8 cellular contexts compared by ENCODE assay signal in the genomic region with DNA sequence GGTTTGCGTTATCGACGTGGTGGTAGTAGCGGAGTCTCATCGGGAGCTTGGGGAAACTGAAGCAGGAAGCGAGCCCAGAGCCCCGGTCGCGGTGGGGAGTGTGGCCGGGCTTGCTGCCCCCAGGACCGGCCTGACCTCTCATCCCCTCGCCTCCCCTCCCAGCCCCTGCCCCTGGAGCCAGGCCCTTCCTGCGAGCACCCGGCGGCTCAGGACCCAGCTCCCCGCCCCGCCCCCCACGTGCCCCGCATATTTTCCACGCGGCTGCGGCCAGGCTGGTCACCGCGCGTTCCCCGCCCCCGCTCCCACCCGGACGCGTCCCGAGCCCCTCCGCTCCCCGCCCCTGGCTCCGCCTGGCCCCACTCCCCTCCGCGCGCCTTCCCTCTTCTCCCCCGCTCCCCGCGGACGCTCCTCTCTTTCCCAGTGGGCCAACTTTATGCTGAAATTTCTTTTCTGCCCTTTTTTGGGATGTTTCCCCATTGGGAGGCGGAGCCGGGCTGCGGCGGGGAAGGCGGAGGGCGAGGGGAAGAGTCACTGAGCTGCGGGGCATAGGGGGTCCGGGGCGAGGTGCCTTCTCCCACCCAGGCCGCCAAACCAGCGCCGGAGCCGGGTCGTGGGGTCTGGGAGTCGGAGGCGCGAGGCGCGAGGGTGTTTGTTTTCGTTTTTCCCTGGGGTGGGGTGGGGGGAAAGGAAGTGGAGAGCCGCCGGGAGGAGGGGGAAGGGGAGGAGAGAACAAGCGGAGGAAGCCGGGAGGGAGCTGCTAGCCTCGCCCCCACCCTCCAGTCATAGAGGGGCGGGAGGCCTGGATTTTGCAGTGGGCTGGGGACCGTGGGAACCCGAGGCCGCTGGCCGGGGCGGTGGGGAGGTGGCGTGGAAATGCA. TPM values are rescaled to one million over a fixed set of nuclear protein-coding genes. Genes with fewer than 3 reads are reported as not detected.
DNase-seq lines count a peak whose midpoint lies in the region; ATAC-seq, FAIRE-seq and TF ChIP-seq lines count a peak whose summit lies in the region.

No MANE protein-coding gene starts in this region.

- peaks cover 2% of the 10 kb centered on the region; the same call in 1 of the 2 replicates for H3K36me3 ChIP-seq in OCI-LY1 (ENCODE audit: insufficient read depth, low read length)
- H3K36me3 ChIP-seq in upper lobe of right lung, result no peaks in the 10 kb centered on the region

- H2AFZ ChIP-seq in OCI-LY1 (ENCODE audit: low read length), result no peak overlapping the region

- no peaks in the 10 kb centered on the region for H3K36me3 Mint-ChIP-seq in natural killer cell treated with Interleukin-12 subunit alpha and Interleukin-12 subunit beta and Interleukin-15 and Interleukin-18, amount 100 ng/mL, for 72 hours

- H3K9me2 ChIP-seq in OCI-LY1 (ENCODE audit: low read depth, low read length), result no peaks in the 10 kb centered on the region

- peak overlapping the region; percentile 63 for H3K9ac ChIP-seq in OCI-LY1 (ENCODE audit: low read length)

- DNase-seq in A549 (ENCODE audit: low read depth in 1 of 2, low spot score in 1 of 2) (peak; percentile 68 to 71), foreskin keratinocyte (no peak), upper lobe of right lung (peak; percentile 83)
- peak; percentile 35 for DNase-seq in activated naive CD4-positive, alpha-beta T cell treated with anti-CD3 and anti-CD28 coated beads, Interleukin-2, amount 50 U/mL, for 16 hours
- no peak for DNase-seq in natural killer cell treated with Interleukin-12 subunit alpha and Interleukin-12 subunit beta and Interleukin-15 and Interleukin-18, amount 100 ng/mL, for 72 hours (ENCODE audit: low spot score)
- no peak for DNase-seq in activated CD4-positive, CD25-positive, alpha-beta regulatory T cell (lab: John Stamatoyannopoulos, UW)

- H3K4me3 ChIP-seq in A549, result peak overlapping the region; percentile 87
- H3K4me3 ChIP-seq in GM12875 (ENCODE audit: low read depth, low read length), result peak overlapping the region; percentile 66
- H3K4me3 ChIP-seq in OCI-LY1 (ENCODE audit: low read depth, low read length, poor library complexity, severe bottlenecking), result peak overlapping the region; percentile 66
- peak overlapping the region; percentile 76 for H3K4me3 ChIP-seq in upper lobe of right lung

- H3K4me1 ChIP-seq in A549, result peaks cover 37% of the 10 kb centered on the region
- H3K4me1 ChIP-seq in OCI-LY1 (ENCODE audit: insufficient read depth, low read length, severe bottlenecking), result peaks cover 37% of the 10 kb centered on the region
- H3K4me1 ChIP-seq in foreskin keratinocyte, result peaks cover 11% of the 10 kb centered on the region
- H3K4me1 ChIP-seq in upper lobe of right lung, result peaks cover 15% of the 10 kb centered on the region

- H3K9me3 ChIP-seq in A549 (no peaks in the 10 kb centered on the region), OCI-LY1 (ENCODE audit: low read length) (no peaks in the 10 kb centered on the region), upper lobe of right lung (no peaks in the 10 kb centered on the region)

- H4K20me1 ChIP-seq in OCI-LY1 (ENCODE audit: insufficient read depth, low read length), result no peaks in the 10 kb centered on the region

- intact Hi-C loops in upper lobe of right lung (cut with DNase I), result no loop called here

- WGBS in A549 (ENCODE audit: missing lambda C conversion rate), result 4% methylated on average over 30 of the region's 73 CpGs

- TF ChIP-seq POLR2A in A549 (IDR thresholded peaks at IDR 0.05; ENCODE audit: low read length), result 0 out of 2 replicates have a peak, but pooled peaks have one; percentile 30

- TF ChIP-seq CTCF in A549 (IDR thresholded peaks at IDR 0.05) (no peak), GM12875 (IDR thresholded peaks at IDR 0.05; ENCODE audit: borderline replicate concordance, insufficient read depth, low read depth, low read length) (no peak), OCI-LY1 (IDR thresholded peaks at IDR 0.05; ENCODE audit: low read length) (no peak), foreskin keratinocyte (conservative IDR thresholded peaks at IDR 0.05) (no peak), upper lobe of right lung (IDR thresholded peaks at IDR 0.05) (no peak)

- peak; percentile 60 to 71 for ATAC-seq in A549
- ATAC-seq in foreskin keratinocyte, result peak; percentile 10
- peak; percentile 65 to 69 for ATAC-seq in natural killer cell treated with Interleukin-12 subunit alpha and Interleukin-12 subunit beta and Interleukin-15 and Interleukin-18, amount 100 ng/mL, for 72 hours
- peak; percentile 78 for ATAC-seq in upper lobe of right lung

- H3K9me3 Mint-ChIP-seq in natural killer cell treated with Interleukin-12 subunit alpha and Interleukin-12 subunit beta and Interleukin-15 and Interleukin-18, amount 100 ng/mL, for 72 hours, result no peaks in the 10 kb centered on the region

- POLR2A ChIA-PET in A549 (lab: Yijun Ruan, JAX), result interaction anchor here (0.6 to 4.3 kb wide), 14 partner anchors 10 to 584 kb away, joined by 3 to 24 read pairs (median 7); a partner anchor contains a TSS

- TF ChIP-seq RAD21 in A549 (conservative IDR thresholded peaks at IDR 0.05 in 1 of 2, IDR thresholded peaks at IDR 0.05 in 1 of 2), result no peak

- peak overlapping the region; percentile 79 for H3K4me2 ChIP-seq in A549
- H3K4me2 ChIP-seq in OCI-LY1 (ENCODE audit: low read length), result peak overlapping the region; percentile 81

- H3F3A ChIP-seq in OCI-LY1 (ENCODE audit: insufficient read depth, low read length), result 0 out of 2 replicates have a peak, but pooled peaks cover 3% of the 10 kb centered on the region

- H3K4me1 Mint-ChIP-seq in natural killer cell treated with Interleukin-12 subunit alpha and Interleukin-12 subunit beta and Interleukin-15 and Interleukin-18, amount 100 ng/mL, for 72 hours (ENCODE audit: low read depth in 2 of 2), result peaks cover 5 to 16% of the 10 kb centered on the region in 2 donors

- H3K27ac ChIP-seq in A549 (peak overlapping the region; percentile 93 to 99), OCI-LY1 (ENCODE audit: low read depth, low read length, poor library complexity, severe bottlenecking) (no peak overlapping the region), foreskin keratinocyte (peak overlapping the region; percentile 62), upper lobe of right lung (peak overlapping the region; percentile 83)

- FAIRE-seq in A549 (lab: Jason Lieb, UNC), result no peak

- no peak for TF ChIP-seq EP300 in A549 (IDR thresholded peaks at IDR 0.05)

- peak overlapping the region; percentile 16 to 58 for H3K27ac Mint-ChIP-seq in natural killer cell treated with Interleukin-12 subunit alpha and Interleukin-12 subunit beta and Interleukin-15 and Interleukin-18, amount 100 ng/mL, for 72 hours

- CTCF ChIA-PET in A549 (lab: Yijun Ruan, JAX), result interaction anchor here (1.3 to 32.5 kb wide), 5 partner anchors 8 to 87 kb away, joined by 3 to 758 read pairs (median 62); a partner anchor contains a TSS

- H3K79me2 ChIP-seq in OCI-LY1 (ENCODE audit: insufficient read depth, low read length), result no peaks in the 10 kb centered on the region

- H3K4me3 Mint-ChIP-seq in natural killer cell treated with Interleukin-12 subunit alpha and Interleukin-12 subunit beta and Interleukin-15 and Interleukin-18, amount 100 ng/mL, for 72 hours, result peak overlapping the region; percentile 91

- H3K27me3 ChIP-seq in OCI-LY1 (ENCODE audit: insufficient read depth, low read length) (no peaks in the 10 kb centered on the region; the same call in 1 of the 2 replicates), foreskin keratinocyte (no peaks in the 10 kb centered on the region), upper lobe of right lung (no peaks in the 10 kb centered on the region)

- no peaks in the 10 kb centered on the region for H3K27me3 Mint-ChIP-seq in natural killer cell treated with Interleukin-12 subunit alpha and Interleukin-12 subunit beta and Interleukin-15 and Interleukin-18, amount 100 ng/mL, for 72 hours

RNA-seq across cellular contexts. Expression of a gene that starts 1.0 kb away (rescaled TPM):
- polyA plus RNA-seq in A549 (2011; rRNA removed) (154 and 281 TPM in 2 replicates), A549 (2017; fragmentation: RNase III; extraction: RNeasy Plus Mini Kit Qiagen cat#74134 plus additional on column Dnase treatment) (956 to 1,105 TPM (median 1,022 TPM) in 3 replicates), foreskin keratinocyte (318 and 334 TPM in 2 replicates)
- polyA plus RNA-seq in A549 (2012; cell fraction: cytosol; rRNA removed), result 347 and 498 TPM in 2 replicates
- polyA plus RNA-seq in A549 (2012; cell fraction: nucleus; rRNA removed), result 396 and 449 TPM in 2 replicates
- polyA minus RNA-seq in A549 (2011; rRNA and poly(A)+ RNA removed), result 51.6 and 54.5 TPM in 2 replicates
- total RNA-seq in foreskin keratinocyte (228 and 265 TPM in 2 replicates), upper lobe of right lung (161 TPM)
- total RNA-seq in natural killer cell treated with Interleukin-12 subunit alpha and Interleukin-12 subunit beta and Interleukin-15 and Interleukin-18, amount 100 ng/mL, for 72 hours, result 1 to 10 TPM; 1.4 to 5.9 TPM

RNA-seq across cellular contexts. Expression of a gene that starts 17.0 kb away (rescaled TPM):
- polyA plus RNA-seq in A549 (2011; rRNA removed) (16.3 and 32.9 TPM in 2 replicates), A549 (2017; fragmentation: RNase III; extraction: RNeasy Plus Mini Kit Qiagen cat#74134 plus additional on column Dnase treatment) (2.5 to 5.6 TPM (median 4.5 TPM) in 3 replicates), foreskin keratinocyte (0.15 and 0.19 TPM in 2 replicates)
- polyA plus RNA-seq in A549 (2012; cell fraction: cytosol; rRNA removed), result 2.8 and 3.1 TPM in 2 replicates
- polyA plus RNA-seq in A549 (2012; cell fraction: nucleus; rRNA removed), result 4.2 and 7.7 TPM in 2 replicates
- polyA minus RNA-seq in A549 (2011; rRNA and poly(A)+ RNA removed), result 7.8 and 13.3 TPM in 2 replicates
- total RNA-seq in foreskin keratinocyte (0.21 and 0.27 TPM in 2 replicates), upper lobe of right lung (0.55 TPM)
- total RNA-seq in natural killer cell treated with Interleukin-12 subunit alpha and Interleukin-12 subunit beta and Interleukin-15 and Interleukin-18, amount 100 ng/mL, for 72 hours, result not detected

RNA-seq across cellular contexts. Expression of a gene that starts 25.7 kb away (rescaled TPM):
- 17.6 and 21.4 TPM in 2 replicates for polyA plus RNA-seq in A549 (2011; rRNA removed)
- polyA plus RNA-seq in A549 (2012; cell fraction: cytosol; rRNA removed), result 18.5 and 21.2 TPM in 2 replicates
- 55.0 and 61.4 TPM in 2 replicates for polyA plus RNA-seq in A549 (2012; cell fraction: nucleus; rRNA removed)
- 16.7 to 19.5 TPM (median 18.3 TPM) in 3 replicates for polyA plus RNA-seq in A549 (2017; fragmentation: RNase III; extraction: RNeasy Plus Mini Kit Qiagen cat#74134 plus additional on column Dnase treatment)
- polyA minus RNA-seq in A549 (2011; rRNA and poly(A)+ RNA removed), result 24.9 and 27.1 TPM in 2 replicates
- 4.0 and 4.8 TPM in 2 replicates for total RNA-seq in foreskin keratinocyte
- polyA plus RNA-seq in foreskin keratinocyte, result 4.9 and 5.7 TPM in 2 replicates
- total RNA-seq in natural killer cell treated with Interleukin-12 subunit alpha and Interleukin-12 subunit beta and Interleukin-15 and Interleukin-18, amount 100 ng/mL, for 72 hours, result 10 to 100 TPM in 1 of 2 donors, 1 to 10 TPM in 1; 4.6 to 14.2 TPM
- 0.38 TPM for total RNA-seq in upper lobe of right lung

RNA-seq across cellular contexts. Expression of a gene that starts 32.6 kb away (rescaled TPM):
- polyA plus RNA-seq in A549 (2011; rRNA removed) (11.0 and 13.3 TPM in 2 replicates), A549 (2017; fragmentation: RNase III; extraction: RNeasy Plus Mini Kit Qiagen cat#74134 plus additional on column Dnase treatment) (20.4 to 21.9 TPM (median 20.7 TPM) in 3 replicates), foreskin keratinocyte (26.3 and 27.2 TPM in 2 replicates)
- polyA plus RNA-seq in A549 (2012; cell fraction: cytosol; rRNA removed), result 24.8 and 25.7 TPM in 2 replicates
- polyA plus RNA-seq in A549 (2012; cell fraction: nucleus; rRNA removed), result 16.2 and 17.0 TPM in 2 replicates
- 6.2 and 9.3 TPM in 2 replicates for polyA minus RNA-seq in A549 (2011; rRNA and poly(A)+ RNA removed)
- total RNA-seq in foreskin keratinocyte (12.0 and 13.5 TPM in 2 replicates), upper lobe of right lung (31.1 TPM)
- 10 to 100 TPM; 12.0 to 21.5 TPM for total RNA-seq in natural killer cell treated with Interleukin-12 subunit alpha and Interleukin-12 subunit beta and Interleukin-15 and Interleukin-18, amount 100 ng/mL, for 72 hours

RNA-seq across cellular contexts. Expression of a gene that starts 32.9 kb away (rescaled TPM):
- 80.2 and 257 TPM in 2 replicates for polyA plus RNA-seq in A549 (2011; rRNA removed)
- polyA plus RNA-seq in A549 (2012; cell fraction: cytosol; rRNA removed), result 70.8 and 88.5 TPM in 2 replicates
- 313 TPM in 1 of 2 replicates, not detected in the other for polyA plus RNA-seq in A549 (2012; cell fraction: nucleus; rRNA removed)
- polyA plus RNA-seq in A549 (2017; fragmentation: RNase III; extraction: RNeasy Plus Mini Kit Qiagen cat#74134 plus additional on column Dnase treatment), result 14.7 TPM in 1 of 3 replicates, not detected in the others
- polyA minus RNA-seq in A549 (2011; rRNA and poly(A)+ RNA removed), result 13,550 and 18,381 TPM in 2 replicates
- 3,234 and 3,953 TPM in 2 replicates for total RNA-seq in foreskin keratinocyte
- 2.0 TPM in 1 of 2 replicates, not detected in the other for polyA plus RNA-seq in foreskin keratinocyte
- 1,000 to 10,000 TPM; 3,856 to 4,437 TPM for total RNA-seq in natural killer cell treated with Interleukin-12 subunit alpha and Interleukin-12 subunit beta and Interleukin-15 and Interleukin-18, amount 100 ng/mL, for 72 hours
- total RNA-seq in upper lobe of right lung, result 30,828 TPM

Comparison
In these comparisons a context has a peak if more than half of its experiments do, and no peak if none do; other contexts are left out.
1. ATAC-seq: peak in every context shown above with its lines; median percentile 78 in upper lobe of right lung; 67 in natural killer cell treated with Interleukin-12 subunit alpha and Interleukin-12 subunit beta and Interleukin-15 and Interleukin-18, amount 100 ng/mL, for 72 hours; 66 in A549; 10 in foreskin keratinocyte.
2. DNase-seq: peak in A549 (2 of 2), activated naive CD4-positive, alpha-beta T cell treated with anti-CD3 and anti-CD28 coated beads, Interleukin-2, amount 50 U/mL, for 16 hours (single experiment) and upper lobe of right lung (single experiment); none in foreskin keratinocyte (0 of 2), natural killer cell treated with Interleukin-12 subunit alpha and Interleukin-12 subunit beta and Interleukin-15 and Interleukin-18, amount 100 ng/mL, for 72 hours (single experiment) and activated CD4-positive, CD25-positive, alpha-beta regulatory T cell (0 of 4).
3. RNA of a gene that starts 1.0 kb away (total RNA-seq): 228 to 265 TPM in foreskin keratinocyte and 161 TPM in upper lobe of right lung (single experiment); 1.4 to 5.9 TPM in natural killer cell treated with Interleukin-12 subunit alpha and Interleukin-12 subunit beta and Interleukin-15 and Interleukin-18, amount 100 ng/mL, for 72 hours; every median in the first group is over 10 times any median in the second.
4. Peak in every context shown above with its lines, with median percentiles within 50 percentile points of each other: H3K4me3 ChIP-seq.